Comparison of ENCODE assay signal across 11 cellular contexts in the genomic region with DNA sequence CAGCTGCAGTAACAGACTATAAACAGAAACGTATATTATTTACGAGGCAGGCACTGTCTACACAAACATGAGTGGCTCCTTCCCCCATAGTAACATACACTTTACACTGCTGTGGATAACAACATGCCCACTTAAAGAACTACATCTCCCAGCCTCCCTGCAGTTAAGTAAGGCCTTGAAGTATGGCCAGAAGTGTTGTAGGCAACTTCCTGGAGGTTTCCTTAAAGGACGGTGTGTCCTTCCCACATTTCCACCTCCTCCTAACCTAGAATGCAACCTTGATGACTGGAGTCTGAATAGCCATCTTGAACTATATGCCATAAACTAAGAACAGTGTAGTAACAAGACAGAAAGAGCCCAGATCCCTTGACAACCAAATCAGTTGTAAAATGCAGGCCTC. TPM values are rescaled to one million over a fixed set of nuclear protein-coding genes. Genes with fewer than 3 reads are reported as not detected.
DNase-seq lines count a peak whose midpoint lies in the region; ATAC-seq and TF ChIP-seq lines count a peak whose summit lies in the region.
"Had no signal": no experiment of that assay in that cellular context is flagged by ENCODE, and none has a peak within 500 bp of the region (broad histone marks: within the 10 kb centered on the region; RNA-seq: fewer than 3 reads in every experiment).

No MANE protein-coding gene starts in this region.

- H3K4me1 ChIP-seq in endodermal cell (ENCODE audit: control insufficient read depth, insufficient read depth, low read length), result no peaks in the 10 kb centered on the region

- H3K36me3 ChIP-seq in endodermal cell (ENCODE audit: control insufficient read depth, insufficient read depth, low read length), result no peaks in the 10 kb centered on the region
- H3K36me3 ChIP-seq: ovary had no signal

- H3K36me3 Mint-ChIP-seq in endodermal cell (ENCODE audit: low read depth), result peaks cover 8% of the 10 kb centered on the region
- peaks cover 2% of the 10 kb centered on the region for H3K36me3 Mint-ChIP-seq in natural killer cell treated with Interleukin-12 subunit alpha and Interleukin-12 subunit beta and Interleukin-15 and Interleukin-18, amount 100 ng/mL, for 72 hours

- H3K4me3 Mint-ChIP-seq in endodermal cell, result no peak overlapping the region
- no peak overlapping the region for H3K4me3 Mint-ChIP-seq in natural killer cell treated with Interleukin-12 subunit alpha and Interleukin-12 subunit beta and Interleukin-15 and Interleukin-18, amount 100 ng/mL, for 72 hours
- H3K4me3 Mint-ChIP-seq: activated naive CD4-positive, alpha-beta T cell treated with anti-CD3 and anti-CD28 coated beads for 36 hours had no signal

- ATAC-seq in natural killer cell treated with Interleukin-12 subunit alpha and Interleukin-12 subunit beta and Interleukin-15 and Interleukin-18, amount 100 ng/mL, for 72 hours, result no peak

- H3K4me1 Mint-ChIP-seq in endodermal cell, result peaks cover 17% of the 10 kb centered on the region
- H3K4me1 Mint-ChIP-seq in natural killer cell treated with Interleukin-12 subunit alpha and Interleukin-12 subunit beta and Interleukin-15 and Interleukin-18, amount 100 ng/mL, for 72 hours (ENCODE audit: low read depth in 2 of 2), result peaks cover 42 to 48% of the 10 kb centered on the region in 2 donors

- no peak for TF ChIP-seq CTCF in endodermal cell (conservative IDR thresholded peaks at IDR 0.05)

- DNase-seq in COLO668 (lab: John Stamatoyannopoulos, UW; ENCODE audit: unreplicated experiment) (peak; percentile 11), NCI-H2227 (lab: John Stamatoyannopoulos, UW; ENCODE audit: unreplicated experiment) (peak; percentile 52), endodermal cell (no peak), glomerular visceral epithelial cell (ENCODE audit: extremely low spot score) (no peak), SW480 (ENCODE audit: low spot score) (no peak), OCI-M1 (lab: John Stamatoyannopoulos, UW) (no peak)
- DNase-seq in natural killer cell treated with Interleukin-12 subunit alpha and Interleukin-12 subunit beta and Interleukin-15 and Interleukin-18, amount 100 ng/mL, for 72 hours (ENCODE audit: low spot score), result no peak
- no peak for DNase-seq in activated CD8-positive, alpha-beta memory T cell treated with anti-CD3 and anti-CD28 coated beads, Interleukin-2, amount 50 U/mL, for 4 hours
- DNase-seq: activated naive CD4-positive, alpha-beta T cell treated with anti-CD3 and anti-CD28 coated beads for 36 hours; foreskin melanocyte; ovary had no signal

- H3K9me3 ChIP-seq in endodermal cell (ENCODE audit: control insufficient read depth, low read length), result peaks cover 2% of the 10 kb centered on the region
- H3K9me3 ChIP-seq: ovary had no signal

- no peaks in the 10 kb centered on the region for H3K27me3 Mint-ChIP-seq in endodermal cell (ENCODE audit: insufficient read depth)
- no peaks in the 10 kb centered on the region for H3K27me3 Mint-ChIP-seq in natural killer cell treated with Interleukin-12 subunit alpha and Interleukin-12 subunit beta and Interleukin-15 and Interleukin-18, amount 100 ng/mL, for 72 hours

- no peak overlapping the region for H3K27ac ChIP-seq in endodermal cell (ENCODE audit: low read depth, low read length)
- H3K27ac ChIP-seq: ovary had no signal

- peaks cover 13% of the 10 kb centered on the region for H3K9me3 Mint-ChIP-seq in endodermal cell
- H3K9me3 Mint-ChIP-seq in natural killer cell treated with Interleukin-12 subunit alpha and Interleukin-12 subunit beta and Interleukin-15 and Interleukin-18, amount 100 ng/mL, for 72 hours, result no peaks in the 10 kb centered on the region

- no peak overlapping the region for H3K4me3 ChIP-seq in endodermal cell (ENCODE audit: low read length)
- H3K4me3 ChIP-seq: ovary had no signal

- no peaks in the 10 kb centered on the region for H3K27me3 ChIP-seq in endodermal cell (ENCODE audit: control insufficient read depth, insufficient read depth, low read length, poor library complexity, severe bottlenecking)
- H3K27me3 ChIP-seq: ovary had no signal

- H3K9ac ChIP-seq in endodermal cell (ENCODE audit: extremely low read depth, low read length, poor library complexity, severe bottlenecking), result no peak overlapping the region

- peak overlapping the region; percentile 27 for H3K27ac Mint-ChIP-seq in endodermal cell
- peak overlapping the region; percentile 45 to 54 for H3K27ac Mint-ChIP-seq in natural killer cell treated with Interleukin-12 subunit alpha and Interleukin-12 subunit beta and Interleukin-15 and Interleukin-18, amount 100 ng/mL, for 72 hours
- H3K27ac Mint-ChIP-seq: activated naive CD4-positive, alpha-beta T cell treated with anti-CD3 and anti-CD28 coated beads for 36 hours had no signal

- WGBS in endodermal cell (ENCODE audit: insufficient coverage in 1 of 2, insufficient read length in 1 of 2), 2 experiments, result 90% methylated on average over 3 of the region's 3 CpGs; no CpG with 5 or more reads in 1 of the 2 experiments

RNA-seq across cellular contexts. Expression of a gene that starts 20.3 kb away (rescaled TPM):
- total RNA-seq in endodermal cell, result 100 to 1,000 TPM; 101 to 111 TPM
- polyA plus RNA-seq in endodermal cell (2013, experiment 1 of 2), result 44.3 TPM
- 44.0 TPM for polyA plus RNA-seq in endodermal cell (2013, experiment 2 of 2)
- total RNA-seq in natural killer cell treated with Interleukin-12 subunit alpha and Interleukin-12 subunit beta and Interleukin-15 and Interleukin-18, amount 100 ng/mL, for 72 hours, result 100 to 1,000 TPM; 121 to 142 TPM

Comparison
In these comparisons a context has a peak if more than half of its experiments do, and no peak if none do; other contexts are left out.
1. DNase-seq: peak in COLO668 (single experiment) and NCI-H2227 (single experiment); none in endodermal cell (single experiment), natural killer cell treated with Interleukin-12 subunit alpha and Interleukin-12 subunit beta and Interleukin-15 and Interleukin-18, amount 100 ng/mL, for 72 hours (single experiment), activated CD8-positive, alpha-beta memory T cell treated with anti-CD3 and anti-CD28 coated beads, Interleukin-2, amount 50 U/mL, for 4 hours (single experiment), glomerular visceral epithelial cell (single experiment), SW480 (single experiment) and OCI-M1 (single experiment).